9 cellular contexts compared by ENCODE assay signal in genomic region chr17:40070895-40071719, GRCh38. TPM values are rescaled to one million over a fixed set of nuclear protein-coding genes. Genes with fewer than 3 reads are reported as not detected.
DNase-seq lines count a peak whose midpoint lies in the region; ATAC-seq and TF ChIP-seq lines count a peak whose summit lies in the region.
"Had no signal": no experiment of that assay in that cellular context is flagged by ENCODE, and none has a peak within 500 bp of the region (broad histone marks: within the 10 kb centered on the region; RNA-seq: fewer than 3 reads in every experiment).

No MANE protein-coding gene starts in this region.

- no peak for TF ChIP-seq CTCF in RWPE2 (IDR thresholded peaks at IDR 0.05; ENCODE audit: poor library complexity, severe bottlenecking)
- no peak for TF ChIP-seq CTCF in left ventricle myocardium inferior (IDR thresholded peaks at IDR 0.05; ENCODE audit: borderline replicate concordance)
- no peak for TF ChIP-seq CTCF in retinal pigment epithelial cell (conservative IDR thresholded peaks at IDR 0.05; ENCODE audit: low read depth, low read length)

- no peak overlapping the region for H3K4me3 ChIP-seq in RWPE2 (ENCODE audit: severe bottlenecking)
- peak overlapping the region; percentile 55 for H3K4me3 ChIP-seq in left ventricle myocardium inferior
- peak overlapping the region; percentile 12 for H3K4me3 ChIP-seq in retinal pigment epithelial cell (ENCODE audit: low read length)

- peaks cover 56% of the 10 kb centered on the region for H3K4me1 ChIP-seq in RWPE2 (ENCODE audit: insufficient read depth, poor library complexity, severe bottlenecking)
- peaks cover 99% of the 10 kb centered on the region for H3K4me1 ChIP-seq in left ventricle myocardium inferior

- H3K27me3 ChIP-seq in RWPE2 (ENCODE audit: insufficient read depth, poor library complexity, severe bottlenecking) (no peaks in the 10 kb centered on the region), left ventricle myocardium inferior (ENCODE audit: low read depth) (no peaks in the 10 kb centered on the region)

- intact Hi-C loops in left ventricle myocardium inferior (cut with micrococcal nuclease): no loop called here

- H3K27ac ChIP-seq in RWPE2 (ENCODE audit: poor library complexity, severe bottlenecking) (peak overlapping the region; percentile 48), left ventricle myocardium inferior (replicated peaks) (peak overlapping the region; percentile 100)

- H3K9me3 ChIP-seq in RWPE2 (ENCODE audit: severe bottlenecking) (no peaks in the 10 kb centered on the region), left ventricle myocardium inferior (replicated peaks) (no peaks in the 10 kb centered on the region)

- DNase-seq in DMS153 (lab: John Stamatoyannopoulos, UW) (peak; percentile 54), RWPE2 (ENCODE audit: low spot score) (peak; percentile 59), left ventricle myocardium inferior (peak; percentile 69), retinal pigment epithelial cell (ENCODE audit: low read depth) (no peak), germinal center (ENCODE audit: low spot score) (no peak), epidermal melanocyte (ENCODE audit: insufficient read length, low spot score) (no peak)
- DNase-seq: stimulated activated CD4-positive, alpha-beta T cell treated with anti-CD3 and anti-CD28 coated beads, Interleukin-4, amount 100 ng/mL, for 4 hours had no signal

- no peak for ATAC-seq in RWPE2 (ENCODE audit: low read depth)
- no peak for ATAC-seq in esophagus mucosa
- ATAC-seq in HG02588 (IDR thresholded peaks at IDR 0.05; ENCODE audit: unreplicated experiment): no peak

- peaks cover 3% of the 10 kb centered on the region; the same call in 1 of the 2 replicates for H3K36me3 ChIP-seq in RWPE2 (ENCODE audit: low read depth)
- peaks cover 9% of the 10 kb centered on the region for H3K36me3 ChIP-seq in left ventricle myocardium inferior

RNA-seq across cellular contexts. Expression of gene THRA, which starts 8.3 kb away (rescaled TPM):
- total RNA-seq in left ventricle myocardium inferior: 78.3 TPM
- total RNA-seq in esophagus mucosa: 9.4 TPM

RNA-seq across cellular contexts. Expression of gene MED24, which starts 16.9 kb away (rescaled TPM):
- total RNA-seq in left ventricle myocardium inferior: 58.2 TPM
- total RNA-seq in esophagus mucosa: 55.9 TPM

RNA-seq across cellular contexts. Expression of gene NR1D1, which starts 29.3 kb away (rescaled TPM):
- total RNA-seq in left ventricle myocardium inferior: 19.1 TPM
- total RNA-seq in esophagus mucosa: 14.6 TPM

RNA-seq across cellular contexts. Expression of gene MSL1, which starts 50.7 kb away (rescaled TPM):
- total RNA-seq in left ventricle myocardium inferior: 39.8 TPM
- 36.1 TPM for total RNA-seq in esophagus mucosa

RNA-seq across cellular contexts. Expression of gene CSF3, which starts 55.9 kb away (rescaled TPM):
- total RNA-seq in left ventricle myocardium inferior: not detected
- total RNA-seq in esophagus mucosa: 0.64 TPM

Comparison
In these comparisons a context has a peak if more than half of its experiments do, and no peak if none do; other contexts are left out.
1. DNase-seq: peak in DMS153 (single experiment), RWPE2 (single experiment) and left ventricle myocardium inferior (single experiment); none in retinal pigment epithelial cell (single experiment), germinal center (single experiment) and epidermal melanocyte (single experiment).